ENCODE assay signal across 16 cellular contexts in the genomic region with DNA sequence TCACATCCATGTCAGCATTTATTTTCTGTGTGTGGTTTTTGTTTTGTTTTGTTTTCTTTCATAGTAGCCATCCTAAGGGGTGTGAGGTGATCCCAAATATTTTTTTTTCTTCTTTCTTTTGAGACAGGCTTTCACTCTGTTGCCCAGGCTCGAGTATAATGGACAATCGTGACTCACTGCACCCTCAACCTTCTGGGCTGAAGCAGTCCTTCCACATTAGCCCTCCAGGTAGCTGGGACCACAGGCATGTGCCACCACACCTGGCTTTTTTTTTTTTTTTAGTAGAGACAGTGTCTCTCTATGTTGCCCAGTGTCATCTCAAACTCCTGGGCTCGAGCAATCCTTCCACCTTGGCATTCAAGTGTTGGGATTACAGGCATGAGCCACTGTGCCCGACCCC. TPM values are rescaled to one million over a fixed set of nuclear protein-coding genes. Genes with fewer than 3 reads are reported as not detected.
DNase-seq lines count a peak whose midpoint lies in the region; ATAC-seq and TF ChIP-seq lines count a peak whose summit lies in the region.
"Had no signal": no experiment of that assay in that cellular context is flagged by ENCODE, and none has a peak within 500 bp of the region (broad histone marks: within the 10 kb centered on the region; RNA-seq: fewer than 3 reads in every experiment).

No MANE protein-coding gene starts in this region.

- H3K9me3 Mint-ChIP-seq in activated T-cell treated with anti-CD3 and anti-CD28 coated beads, Interleukin-2, amount 50 U/mL, for 24 hours, result no peaks in the 10 kb centered on the region
- no peaks in the 10 kb centered on the region for H3K9me3 Mint-ChIP-seq in activated CD4-positive, alpha-beta memory T cell treated with anti-CD3 and anti-CD28 coated beads for 36 hours
- H3K9me3 Mint-ChIP-seq: type B pancreatic cell had no signal

- H3K4me1 ChIP-seq in neutrophil (ENCODE audit: control insufficient read depth in 1 of 2, insufficient read depth in 1 of 2, low read depth in 1 of 2, low read length in 1 of 2), result no peaks in the 10 kb centered on the region
- H3K4me1 ChIP-seq: right lobe of liver had no signal

- no peaks in the 10 kb centered on the region for H3K27me3 Mint-ChIP-seq in activated T-cell treated with anti-CD3 and anti-CD28 coated beads, Interleukin-2, amount 50 U/mL, for 24 hours
- H3K27me3 Mint-ChIP-seq in activated CD4-positive, alpha-beta memory T cell treated with anti-CD3 and anti-CD28 coated beads for 36 hours, result no peaks in the 10 kb centered on the region
- H3K27me3 Mint-ChIP-seq: type B pancreatic cell had no signal

- ATAC-seq in HG02970 (IDR thresholded peaks at IDR 0.05; ENCODE audit: low FRiP score, unreplicated experiment), result no peak

- peak overlapping the region; percentile 91 for H3K27ac Mint-ChIP-seq in activated T-cell treated with anti-CD3 and anti-CD28 coated beads, Interleukin-2, amount 50 U/mL, for 24 hours
- H3K27ac Mint-ChIP-seq in activated CD4-positive, alpha-beta memory T cell treated with anti-CD3 and anti-CD28 coated beads for 36 hours, result peak overlapping the region; percentile 69
- H3K27ac Mint-ChIP-seq: type B pancreatic cell had no signal

- intact Hi-C loops in activated CD4-positive, alpha-beta memory T cell treated with anti-CD3 and anti-CD28 coated beads for 36 hours (cut with micrococcal nuclease), result loop anchor here (1.0 to 2.0 kb wide), 7 partner anchors 16 to 66 kb away; no protein-coding TSS in a partner anchor
- intact Hi-C loops in dorsolateral prefrontal cortex (cut with DNase I), result no loop called here

- H3K27me3 ChIP-seq in dorsolateral prefrontal cortex, result no peaks in the 10 kb centered on the region
- H3K27me3 ChIP-seq in neutrophil, result no peaks in the 10 kb centered on the region
- H3K27me3 ChIP-seq: brain microvascular endothelial cell, right lobe of liver had no signal

- TF ChIP-seq CTCF in dorsolateral prefrontal cortex (IDR thresholded peaks at IDR 0.05 in 54 of 56, conservative IDR thresholded peaks at IDR 0.05 in 2 of 56; ENCODE audit: low read depth in 1 of 56, partially characterized antibody in 56 of 56), result no peak
- no peak for TF ChIP-seq CTCF in neutrophil (IDR thresholded peaks at IDR 0.05)

- POLR2A ChIA-PET in activated CD4-positive, alpha-beta memory T cell treated with anti-CD3 and anti-CD28 coated beads for 36 hours (lab: Charles Lee), result no interaction called here

- H3K27ac ChIP-seq in dorsolateral prefrontal cortex, result peak overlapping the region in 44 of 59 donors; percentile 0 to 91 (median 70)
- H3K27ac ChIP-seq in neutrophil, result peak overlapping the region; percentile 44
- H3K27ac ChIP-seq: brain microvascular endothelial cell, right lobe of liver had no signal

- H3K4me1 Mint-ChIP-seq in activated T-cell treated with anti-CD3 and anti-CD28 coated beads, Interleukin-2, amount 50 U/mL, for 24 hours (ENCODE audit: low read depth), result peaks cover 76% of the 10 kb centered on the region
- H3K4me1 Mint-ChIP-seq in activated CD4-positive, alpha-beta memory T cell treated with anti-CD3 and anti-CD28 coated beads for 36 hours (ENCODE audit: low read depth), result peaks cover 67% of the 10 kb centered on the region

- no peaks in the 10 kb centered on the region for H3K9me3 ChIP-seq in neutrophil
- H3K9me3 ChIP-seq: right lobe of liver had no signal

- peak overlapping the region; percentile 15 for H3K4me3 Mint-ChIP-seq in activated T-cell treated with anti-CD3 and anti-CD28 coated beads, Interleukin-2, amount 50 U/mL, for 24 hours
- peak overlapping the region; percentile 1 for H3K4me3 Mint-ChIP-seq in activated CD4-positive, alpha-beta memory T cell treated with anti-CD3 and anti-CD28 coated beads for 36 hours
- H3K4me3 Mint-ChIP-seq: type B pancreatic cell had no signal

- H3K4me3 ChIP-seq in dorsolateral prefrontal cortex (peak overlapping the region in 1 of 59 donors; percentile 5), neutrophil (ENCODE audit: low read depth in 1 of 2, low read length in 1 of 2) (no peak overlapping the region)
- H3K4me3 ChIP-seq: right lobe of liver, SK-N-MC had no signal

- H3K36me3 Mint-ChIP-seq in activated T-cell treated with anti-CD3 and anti-CD28 coated beads, Interleukin-2, amount 50 U/mL, for 24 hours (ENCODE audit: low read depth), result peaks cover 76% of the 10 kb centered on the region
- peaks cover 27% of the 10 kb centered on the region for H3K36me3 Mint-ChIP-seq in activated CD4-positive, alpha-beta memory T cell treated with anti-CD3 and anti-CD28 coated beads for 36 hours

- DNase-seq in activated T-cell treated with anti-CD3 and anti-CD28 coated beads, Interleukin-2, amount 50 U/mL, for 24 hours, result no peak
- DNase-seq in activated T-cell treated with anti-CD3 and anti-CD28 coated beads, Interleukin-2, amount 50 U/mL, for 48 hours, result no peak
- DNase-seq in activated CD4-positive, alpha-beta memory T cell treated with anti-CD3 and anti-CD28 coated beads for 36 hours, result no peak
- DNase-seq in dorsolateral prefrontal cortex, result no peak
- DNase-seq in SKM-1 treated with dmso at 0.1 percent for 144 hours (lab: John Stamatoyannopoulos, UW; ENCODE audit: unreplicated experiment), result no peak
- DNase-seq in NCI-H2029 treated with DMSO at 0.1 percent for 48 hours (lab: John Stamatoyannopoulos, UW), result no peak
- DNase-seq: brain microvascular endothelial cell; KG1; NCI-H1105; NCI-H446 treated with DMSO at 0.1 percent for 48 hours; right lobe of liver; stimulated activated CD4-positive, alpha-beta T cell treated with anti-CD3 and anti-CD28 coated beads, Interleukin-4, amount 100 ng/mL, for 1 hour had no signal

- H3K36me3 ChIP-seq in neutrophil, result peaks cover 14% of the 10 kb centered on the region
- H3K36me3 ChIP-seq: brain microvascular endothelial cell, right lobe of liver had no signal

- CTCF ChIA-PET in activated CD4-positive, alpha-beta memory T cell treated with anti-CD3 and anti-CD28 coated beads for 36 hours (lab: Charles Lee), result no interaction called here

RNA-seq across cellular contexts. Expression of gene CDC42SE2, which starts 59.1 kb away (rescaled TPM):
- total RNA-seq in activated CD4-positive, alpha-beta memory T cell treated with anti-CD3 and anti-CD28 coated beads for 36 hours, result 100 to 1,000 TPM; 103 to 104 TPM
- 100 to 1,000 TPM in 1 of 120 experiments, 10 to 100 TPM in 119; 34.8 to 102 (median 68.6) TPM for total RNA-seq in dorsolateral prefrontal cortex
